Comparison of ENCODE assay signal across 14 cellular contexts in the genomic region with DNA sequence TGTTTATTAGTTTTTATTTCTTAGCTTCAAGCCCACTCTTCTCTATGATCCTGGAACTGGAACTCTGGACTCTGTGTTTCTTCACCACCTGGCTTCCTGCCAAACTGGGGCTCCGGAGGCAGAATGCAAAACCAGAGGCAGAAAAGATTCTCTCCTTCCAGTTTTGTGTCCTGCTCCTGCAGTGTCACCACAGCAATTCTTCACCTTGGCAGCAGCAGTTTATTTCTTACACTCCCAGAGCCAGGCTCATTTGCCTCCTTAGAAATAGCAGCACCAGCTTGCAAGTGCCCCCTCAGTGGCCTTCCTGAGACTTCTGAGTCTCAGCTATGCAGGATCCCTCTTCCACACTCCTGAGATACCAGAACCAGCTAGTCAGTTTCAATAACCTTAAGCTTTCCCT. TPM values are rescaled to one million over a fixed set of nuclear protein-coding genes. Genes with fewer than 3 reads are reported as not detected.
DNase-seq lines count a peak whose midpoint lies in the region; ATAC-seq, FAIRE-seq and TF ChIP-seq lines count a peak whose summit lies in the region.
"Had no signal": no experiment of that assay in that cellular context is flagged by ENCODE, and none has a peak within 500 bp of the region (broad histone marks: within the 10 kb centered on the region; RNA-seq: fewer than 3 reads in every experiment).

No MANE protein-coding gene starts in this region.

- H3K36me3 ChIP-seq in adrenal gland (replicated peaks in 1 of 2) = no peaks in the 10 kb centered on the region
- H3K36me3 ChIP-seq in HepG2 (replicated peaks in 1 of 2; ENCODE audit: control insufficient read depth in 1 of 2, insufficient read depth in 2 of 2, low read length in 2 of 2) = no peaks in the 10 kb centered on the region
- H3K36me3 ChIP-seq in sigmoid colon = no peaks in the 10 kb centered on the region

- H3K9ac ChIP-seq in HepG2 (ENCODE audit: insufficient read depth, low read depth, low read length) = no peak overlapping the region

- TF ChIP-seq POLR2A in adrenal gland (IDR thresholded peaks at IDR 0.05) (no peak), HepG2 (IDR thresholded peaks at IDR 0.05; ENCODE audit: insufficient read depth in 1 of 2, low read depth in 2 of 2, low read length in 2 of 2) (no peak), sigmoid colon (IDR thresholded peaks at IDR 0.05) (no peak)

- no peak overlapping the region for H3K27ac ChIP-seq in adrenal gland
- no peak overlapping the region for H3K27ac ChIP-seq in HepG2 (ENCODE audit: extremely low read length, insufficient read depth, low read length)
- H3K27ac ChIP-seq in sigmoid colon = no peak overlapping the region

- no peak for TF ChIP-seq EP300 in HepG2 (IDR thresholded peaks at IDR 0.05; ENCODE audit: low read depth in 2 of 2, low read length in 2 of 2)
- TF ChIP-seq EP300 in HepG2 (CRISPR knock-in tag; IDR thresholded peaks at IDR 0.05; ENCODE audit: borderline replicate concordance) = no peak
- no peak for TF ChIP-seq EP300 in sigmoid colon (IDR thresholded peaks at IDR 0.05)

- FAIRE-seq in HepG2 (lab: Jason Lieb, UNC) = no peak
- FAIRE-seq: GM12878 had no signal

- H2AFZ ChIP-seq in HepG2 (ENCODE audit: low read length) = no peak overlapping the region

- DNase-seq in Ammon's horn (ENCODE audit: low spot score) = peak; percentile 12
- DNase-seq in HEK293T (ENCODE audit: extremely low spot score) = peak; percentile 17
- DNase-seq in adrenal gland = peak in 6 of 7 donors; percentile 8 to 55 (median 15)
- DNase-seq in HepG2 (ENCODE audit: low spot score) = peak; percentile 44
- no peak for DNase-seq in activated CD4-positive, alpha-beta T cell treated with anti-CD3 and anti-CD28 coated beads for 36 hours
- no peak for DNase-seq in sigmoid colon
- DNase-seq: activated CD8-positive, alpha-beta memory T cell treated with anti-CD3 and anti-CD28 coated beads, Interleukin-2, amount 10 ng/mL, durations not matched to agents 7 days and 5 days; COR-L47; naive B cell; NCI-H1092 treated with DMSO at 0.1 percent for 48 hours; T1000 had no signal

- no TSS peak for BruUV-seq in HepG2 (replicated peaks; lab: Mats Ljungman, UMichigan)

- H3K9me3 Mint-ChIP-seq in activated CD4-positive, alpha-beta T cell treated with anti-CD3 and anti-CD28 coated beads for 36 hours (ENCODE audit: low read depth) = no peaks in the 10 kb centered on the region

- TF ChIP-seq RAD21 in HepG2 (CRISPR knock-in tag; IDR thresholded peaks at IDR 0.05) = no peak

- peaks cover 5% of the 10 kb centered on the region for H3K27me3 Mint-ChIP-seq in activated CD4-positive, alpha-beta T cell treated with anti-CD3 and anti-CD28 coated beads for 36 hours

- ATAC-seq in HepG2 (peak; percentile 79), HG02571 (IDR thresholded peaks at IDR 0.05; ENCODE audit: unreplicated experiment) (no peak), HG03520 (IDR thresholded peaks at IDR 0.05; ENCODE audit: unreplicated experiment) (no peak)
- ATAC-seq in activated CD4-positive, alpha-beta T cell treated with anti-CD3 and anti-CD28 coated beads for 36 hours = no peak
- ATAC-seq: activated CD8-positive, alpha-beta memory T cell treated with anti-CD3 and anti-CD28 coated beads, Interleukin-2, amount 10 ng/mL, durations not matched to agents 7 days and 5 days; GM12878 had no signal

- H3K9me3 ChIP-seq in adrenal gland (replicated peaks in 1 of 3) = no peaks in the 10 kb centered on the region
- H3K9me3 ChIP-seq in HepG2 (ENCODE audit: low read length) = no peaks in the 10 kb centered on the region
- no peaks in the 10 kb centered on the region for H3K9me3 ChIP-seq in sigmoid colon

- POLR2A ChIA-PET in HEK293T (lab: Yijun Ruan, JAX) = interaction anchor here (0.9 kb wide), 1 partner anchor 26 kb away, joined by 4 read pairs; a partner anchor contains a TSS
- POLR2A ChIA-PET in HepG2 (lab: Yijun Ruan, JAX) = no interaction called here
- POLR2A ChIA-PET in activated CD4-positive, alpha-beta T cell treated with anti-CD3 and anti-CD28 coated beads for 36 hours (lab: Charles Lee) = no interaction called here

- peaks cover 12% of the 10 kb centered on the region for H3K4me1 Mint-ChIP-seq in activated CD4-positive, alpha-beta T cell treated with anti-CD3 and anti-CD28 coated beads for 36 hours
- H3K4me1 Mint-ChIP-seq: naive B cell had no signal

- no peak overlapping the region for H3K27ac Mint-ChIP-seq in activated CD4-positive, alpha-beta T cell treated with anti-CD3 and anti-CD28 coated beads for 36 hours
- H3K27ac Mint-ChIP-seq: activated CD8-positive, alpha-beta memory T cell treated with anti-CD3 and anti-CD28 coated beads, Interleukin-2, amount 10 ng/mL, durations not matched to agents 7 days and 5 days; naive B cell had no signal

- H3K4me2 ChIP-seq in HepG2 (ENCODE audit: low read depth, low read length) = peak overlapping the region; percentile 24; the same call in 1 of the 2 replicates

- no peaks in the 10 kb centered on the region for H4K20me1 ChIP-seq in HepG2 (ENCODE audit: insufficient read depth, low read length)

- no peak for TF ChIP-seq CTCF in adrenal gland (IDR thresholded peaks at IDR 0.05)
- TF ChIP-seq CTCF in HepG2 (CRISPR knock-in tag; IDR thresholded peaks at IDR 0.05) = no peak
- TF ChIP-seq CTCF in sigmoid colon (IDR thresholded peaks at IDR 0.05) = no peak

- H3K36me3 Mint-ChIP-seq in activated CD4-positive, alpha-beta T cell treated with anti-CD3 and anti-CD28 coated beads for 36 hours (ENCODE audit: low read depth) = no peaks in the 10 kb centered on the region
- H3K36me3 Mint-ChIP-seq: activated CD8-positive, alpha-beta memory T cell treated with anti-CD3 and anti-CD28 coated beads, Interleukin-2, amount 10 ng/mL, durations not matched to agents 7 days and 5 days; naive B cell had no signal

- WGBS in adrenal gland, 4 donors = 3 to 8% (median 5%) methylated on average over 1 of the region's 1 CpG
- WGBS in HepG2 (ENCODE audit: low lambda C conversion rate) = 0% methylated on average over 1 of the region's 1 CpG
- WGBS in sigmoid colon, 2 donors = 9 to 29% methylated on average over 1 of the region's 1 CpG

- intact Hi-C loops in adrenal gland (cut with DNase I) = no loop called here
- intact Hi-C loops in HepG2 (cut with micrococcal nuclease; ENCODE audit: unreplicated experiment) = no loop called here
- intact Hi-C loops in activated CD4-positive, alpha-beta T cell treated with anti-CD3 and anti-CD28 coated beads for 36 hours (cut with DNase I, micrococcal nuclease) = no loop called here
- intact Hi-C loops in sigmoid colon (cut with DNase I) = no loop called here

- no peaks in the 10 kb centered on the region for H3K79me2 ChIP-seq in HepG2 (ENCODE audit: insufficient read depth, low read length)

- H3K4me3 Mint-ChIP-seq in activated CD4-positive, alpha-beta T cell treated with anti-CD3 and anti-CD28 coated beads for 36 hours = no peak overlapping the region
- H3K4me3 Mint-ChIP-seq: activated CD8-positive, alpha-beta memory T cell treated with anti-CD3 and anti-CD28 coated beads, Interleukin-2, amount 10 ng/mL, durations not matched to agents 7 days and 5 days; naive B cell had no signal

- no peaks in the 10 kb centered on the region for H3K27me3 ChIP-seq in adrenal gland
- H3K27me3 ChIP-seq in HepG2 (ENCODE audit: control insufficient read depth in 1 of 2, insufficient read depth in 2 of 2, low read length in 2 of 2) = no peaks in the 10 kb centered on the region
- H3K27me3 ChIP-seq in sigmoid colon = no peaks in the 10 kb centered on the region

- CTCF ChIA-PET in HEK293T (lab: Yijun Ruan, JAX) (no interaction called here), HepG2 (lab: Yijun Ruan, JAX; ENCODE audit: low intra/inter-chr PET ratio, low total read pairs) (no interaction called here)
- CTCF ChIA-PET in activated CD4-positive, alpha-beta T cell treated with anti-CD3 and anti-CD28 coated beads for 36 hours (lab: Charles Lee) = interaction anchor here (1.3 to 1.6 kb wide), 2 partner anchors 23 to 89 kb away, joined by 3 to 4 read pairs; no protein-coding TSS in a partner anchor

- H3K4me1 ChIP-seq in adrenal gland (replicated peaks in 1 of 2) = no peaks in the 10 kb centered on the region
- H3K4me1 ChIP-seq in HepG2 (ENCODE audit: insufficient read depth, low read length) = peaks cover 4% of the 10 kb centered on the region
- H3K4me1 ChIP-seq in sigmoid colon = no peaks in the 10 kb centered on the region

- in situ Hi-C loops in HepG2 (cut with HindIII; ENCODE audit: extremely low pct_ligation_motif_present, low pct_unique_long_range_greater_than_20kb) = no loop called here

- H3K4me3 ChIP-seq in adrenal gland (no peak overlapping the region), HepG2 (replicated peaks in 1 of 3; ENCODE audit: insufficient read depth in 1 of 3, low read depth in 2 of 3, low read length in 3 of 3) (no peak overlapping the region), sigmoid colon (no peak overlapping the region)
- H3K4me3 ChIP-seq: GM12878 had no signal

RNA-seq across cellular contexts. Expression of a gene that starts 26.7 kb away (rescaled TPM):
- total RNA-seq in adrenal gland (1 to 10 TPM in 5 of 8 donors, under 1 TPM in 3; 0.06 to 6.4 (median 1.3) TPM), HepG2 (2016; rRNA removed; fragmentation: Illumina TruSeq; extraction: Trizol) (not detected in 2 replicates), sigmoid colon (1 to 10 TPM; 1.2 to 3.6 (median 2.7) TPM)
- polyA plus RNA-seq in adrenal gland (1 to 10 TPM in 2 of 3 donors, under 1 TPM in 1; 0.51 to 9.2 (median 2.6) TPM), HepG2 (2011; rRNA removed) (not detected in 2 replicates), sigmoid colon (1 to 10 TPM in 1 of 3 donors, under 1 TPM in 2; 0.23 to 4.0 (median 0.60) TPM)
- total RNA-seq in HepG2 (2016; cell fraction: cytosol; rRNA removed; fragmentation: Illumina TruSeq; extraction: Trizol; ENCODE audit: low read depth) = not detected in 2 replicates
- not detected in 2 replicates for total RNA-seq in HepG2 (2016; cell fraction: insoluble cytoplasmic fraction; rRNA removed; fragmentation: Illumina TruSeq; extraction: Trizol)
- total RNA-seq in HepG2 (2016; cell fraction: membrane; rRNA removed; fragmentation: Illumina TruSeq; extraction: Trizol) = not detected in 2 replicates
- total RNA-seq in HepG2 (2016; cell fraction: nucleus; rRNA removed; fragmentation: Illumina TruSeq; extraction: Trizol) = not detected in 2 replicates
- not detected in 2 replicates for polyA plus RNA-seq in HepG2 (2011; cell fraction: cytosol; rRNA removed)
- polyA plus RNA-seq in HepG2 (2011; cell fraction: nucleus; rRNA removed) = not detected in 2 replicates
- polyA plus RNA-seq in HepG2 (2012) = 0.03 and 0.04 TPM in 2 replicates
- not detected in 2 replicates for polyA plus RNA-seq in HepG2 (2016; cell fraction: cytosol; fragmentation: Illumina TruSeq; extraction: Trizol; ENCODE audit: low read depth)
- polyA plus RNA-seq in HepG2 (2016; cell fraction: insoluble cytoplasmic fraction; fragmentation: Illumina TruSeq; extraction: Trizol; ENCODE audit: low read depth) = not detected in 2 replicates
- polyA plus RNA-seq in HepG2 (2016; cell fraction: membrane; fragmentation: Illumina TruSeq; extraction: Trizol; ENCODE audit: low read depth) = not detected in 2 replicates
- not detected in 2 replicates for polyA plus RNA-seq in HepG2 (2016; cell fraction: nucleus; fragmentation: Illumina TruSeq; extraction: Trizol; ENCODE audit: insufficient read depth, low read depth)
- not detected in 2 replicates for polyA minus RNA-seq in HepG2 (2011; rRNA and poly(A)+ RNA removed; ENCODE audit: low replicate concordance)
- polyA minus RNA-seq in HepG2 (2011; cell fraction: cytosol; rRNA and poly(A)+ RNA removed) = not detected in 2 replicates
- polyA minus RNA-seq in HepG2 (2011; cell fraction: nucleus; rRNA and poly(A)+ RNA removed) = under 0.01 TPM in 1 of 2 replicates, not detected in the other
- total RNA-seq in activated CD4-positive, alpha-beta T cell treated with anti-CD3 and anti-CD28 coated beads for 36 hours = 10 to 100 TPM; 49.4 to 53.1 TPM

Comparison
In these comparisons a context has a peak if more than half of its experiments do, and no peak if none do; other contexts are left out.
1. DNase-seq: peak in Ammon's horn (single experiment), HEK293T (single experiment), adrenal gland (6 of 7) and HepG2 (single experiment); none in activated CD4-positive, alpha-beta T cell treated with anti-CD3 and anti-CD28 coated beads for 36 hours (single experiment) and sigmoid colon (single experiment).
2. RNA of a gene that starts 26.7 kb away (total RNA-seq): 49.4 to 53.1 TPM in activated CD4-positive, alpha-beta T cell treated with anti-CD3 and anti-CD28 coated beads for 36 hours; 1.2 to 3.6 TPM in sigmoid colon, 0.06 to 6.4 TPM in adrenal gland and not detected in HepG2; every median in the first group is over 4 times any median in the second.